8 cellular contexts compared by ENCODE assay signal in genomic region chr6:166950892-166951669, GRCh38. TPM values are rescaled to one million over a fixed set of nuclear protein-coding genes. Genes with fewer than 3 reads are reported as not detected.
DNase-seq lines count a peak whose midpoint lies in the region; ATAC-seq and TF ChIP-seq lines count a peak whose summit lies in the region.
"Not testable (repeated sequence)": the region's sequence is repeated elsewhere in the genome, so short reads cannot be mapped to it uniquely, and the experiment has no call there.

No MANE protein-coding gene starts in this region.

- CTCF ChIA-PET in Calu3 (lab: Charles Lee) = interaction anchor here (0.9 to 2.4 kb wide), 7 partner anchors 10 to 176 kb away, joined by 3 to 14 read pairs (median 5); no protein-coding TSS in a partner anchor

- H3K4me3 ChIP-seq in coronary artery = peak overlapping the region; percentile 50
- not testable (repeated sequence) for H3K4me3 ChIP-seq in lower leg skin (ENCODE audit: low read depth, poor library complexity, severe bottlenecking)

- peak; percentile 59 for TF ChIP-seq CTCF in Calu3 (IDR thresholded peaks at IDR 0.05; ENCODE audit: unreplicated experiment)
- peak; percentile 20 for TF ChIP-seq CTCF in coronary artery (IDR thresholded peaks at IDR 0.05)
- TF ChIP-seq CTCF in lower leg skin (IDR thresholded peaks at IDR 0.05) = not testable (repeated sequence)

- DNase-seq in Calu3 = peak; percentile 83
- DNase-seq in NCI-H748 treated with DMSO at 0.1 percent for 48 hours (lab: John Stamatoyannopoulos, UW) = peak; percentile 33
- DNase-seq in activated CD4-positive, alpha-beta T cell treated with anti-CD3 and anti-CD28 coated beads, Interleukin-2, amount 50 U/mL, for 24 hours (ENCODE audit: low read depth in 1 of 2, low spot score in 1 of 2) = peak; percentile 49 to 85
- not testable (repeated sequence) for DNase-seq in coronary artery (ENCODE audit: low spot score)
- DNase-seq in lower leg skin (ENCODE audit: low spot score in 2 of 2) = peak; percentile 41 to 88
- DNase-seq in stimulated activated CD4-positive, alpha-beta T cell treated with anti-CD3 and anti-CD28 coated beads, TNF-alpha, amount 100 ng/mL, for 24 hours (ENCODE audit: low read depth in 3 of 3) = peak; percentile 64 to 83 (median 66)

- 83 to 85% methylated on average over 17 of the region's 17 CpGs for WGBS in lower leg skin, 2 donors

- BruUV-seq in Calu3 (replicated peaks; lab: Mats Ljungman, UMichigan) = not testable (repeated sequence)

- H3K27ac ChIP-seq in coronary artery = peak overlapping the region in 1 of 2 donors; percentile 72

- not testable (repeated sequence) for TF ChIP-seq POLR2A in lower leg skin (IDR thresholded peaks at IDR 0.05)

- H3K9me3 Mint-ChIP-seq in Calu3 (ENCODE audit: low read depth, unreplicated experiment) = not testable (repeated sequence)

- H3K4me1 Mint-ChIP-seq in Calu3 (ENCODE audit: low read depth, unreplicated experiment) = peaks cover 26% of the 10 kb centered on the region

- H3K4me3 Mint-ChIP-seq in Calu3 (ENCODE audit: low read depth, unreplicated experiment) = peak overlapping the region; percentile 37

- ATAC-seq in GM19467 (IDR thresholded peaks at IDR 0.05; ENCODE audit: unreplicated experiment) (peak; percentile 89), HG03457 (IDR thresholded peaks at IDR 0.05; ENCODE audit: unreplicated experiment) (peak; percentile 90)

- H3K36me3 Mint-ChIP-seq in Calu3 (ENCODE audit: insufficient read depth, unreplicated experiment) = peaks cover 41% of the 10 kb centered on the region

- H3K27me3 Mint-ChIP-seq in Calu3 (ENCODE audit: unreplicated experiment) = not testable (repeated sequence)

- peak overlapping the region; percentile 69 for H3K27ac Mint-ChIP-seq in Calu3 (ENCODE audit: unreplicated experiment)

- intact Hi-C loops in Calu3 (cut with micrococcal nuclease; ENCODE audit: unreplicated experiment) = loop anchor here (1.0 to 5.0 kb wide), 2 partner anchors 74 to 165 kb away; no protein-coding TSS in a partner anchor
- intact Hi-C loops in lower leg skin (cut with DNase I; ENCODE audit: low total_unique reads) = not testable (repeated sequence)

RNA-seq across cellular contexts. Expression of gene RNASET2, which starts 5.3 kb away (rescaled TPM):
- total RNA-seq in Calu3 (2022) (65.2 and 70.2 TPM in 2 replicates), lower leg skin (10 to 100 TPM; 42.9 to 54.3 (median 47.7) TPM)

RNA-seq across cellular contexts. Expression of gene CEP43, which starts 48.1 kb away (rescaled TPM):
- 28.3 and 34.9 TPM in 2 replicates for total RNA-seq in Calu3 (2022)
- total RNA-seq in lower leg skin = 10 to 100 TPM in 1 of 4 donors, 1 to 10 TPM in 3; 2.8 to 13.0 (median 6.4) TPM
